In the genomic region with DNA sequence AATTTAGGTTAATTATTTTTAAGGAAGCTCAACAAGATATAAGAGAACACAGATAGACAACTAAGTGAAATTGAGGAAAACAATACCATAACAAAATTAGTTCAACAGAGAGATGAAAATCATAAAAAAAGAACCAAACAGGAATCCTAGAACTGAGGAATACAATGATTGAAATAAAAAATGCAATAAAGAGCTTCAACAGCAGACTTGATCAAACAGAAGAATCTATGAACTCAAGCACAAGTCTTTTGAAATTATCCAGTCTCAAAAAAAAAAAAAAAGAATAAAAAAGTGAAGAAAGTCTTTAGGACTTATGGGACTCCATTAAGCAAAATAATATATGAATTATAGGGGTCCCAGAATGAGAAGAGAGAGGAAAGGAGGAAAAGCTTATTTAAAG, we compare ENCODE assay signal across 21 cellular contexts. TPM values are rescaled to one million over a fixed set of nuclear protein-coding genes. Genes with fewer than 3 reads are reported as not detected.
DNase-seq lines count a peak whose midpoint lies in the region; ATAC-seq, FAIRE-seq and TF ChIP-seq lines count a peak whose summit lies in the region.
"Had no signal": no experiment of that assay in that cellular context is flagged by ENCODE, and none has a peak within 500 bp of the region (broad histone marks: within the 10 kb centered on the region; RNA-seq: fewer than 3 reads in every experiment).

No MANE protein-coding gene starts in this region.

- no peak overlapping the region for H3K4me2 ChIP-seq in HepG2 (ENCODE audit: low read depth, low read length)
- H3K4me2 ChIP-seq: BLaER1 had no signal

- H3K9me3 ChIP-seq in HepG2 (ENCODE audit: low read length) (peaks cover 21% of the 10 kb centered on the region), right lobe of liver (peaks cover 0 to 14% (median 1%) of the 10 kb centered on the region in 4 donors), HEK293 (ENCODE audit: control insufficient read depth, insufficient read depth, low read depth, low read length) (no peaks in the 10 kb centered on the region)
- H3K9me3 ChIP-seq: BE2C had no signal

- no peak for TF ChIP-seq POLR2A in HepG2 (IDR thresholded peaks at IDR 0.05; ENCODE audit: insufficient read depth in 1 of 2, low read depth in 2 of 2, low read length in 2 of 2)
- no peak for TF ChIP-seq POLR2A in right lobe of liver (IDR thresholded peaks at IDR 0.05)

- ATAC-seq in HepG2 (no peak), right lobe of liver (no peak), HG03571 (IDR thresholded peaks at IDR 0.05; ENCODE audit: unreplicated experiment) (no peak)

- DNase-seq in HepG2 (ENCODE audit: low spot score) (no peak), right lobe of liver (no peak), GM19238 (ENCODE audit: insufficient read length, low spot score) (no peak)
- DNase-seq: 8988T; ACHN; BE2C; C1 segment of cervical spinal cord; Calu3; CD4-positive, alpha-beta memory T cell; CD4-positive, CD25-positive, alpha-beta regulatory T cell; CD8-positive, alpha-beta memory T cell; COR-L47; DMS79 treated with DMSO at 0.1 percent for 48 hours; GF-D8 had no signal

- no peak overlapping the region for H3K9ac ChIP-seq in HepG2 (ENCODE audit: insufficient read depth, low read depth, low read length)
- H3K9ac ChIP-seq: BLaER1 had no signal

- FAIRE-seq in HepG2 (lab: Jason Lieb, UNC), result no peak
- FAIRE-seq: A204.1, D721Med, G401.6, GM12891 had no signal

- TF ChIP-seq RAD21 in HepG2 (CRISPR knock-in tag; IDR thresholded peaks at IDR 0.05), result no peak

- POLR2A ChIA-PET in HepG2 (lab: Yijun Ruan, JAX), result no interaction called here
- POLR2A ChIA-PET in HEK293 (lab: Yijun Ruan, JAX), result interaction anchor here (0.7 kb wide), 2 partner anchors 231 to 533 kb away, joined by 4 read pairs; no protein-coding TSS in a partner anchor

- intact Hi-C loops in HepG2 (cut with micrococcal nuclease; ENCODE audit: unreplicated experiment), result no loop called here
- intact Hi-C loops in right lobe of liver (cut with DNase I), result no loop called here

- H3K27ac ChIP-seq in HepG2 (ENCODE audit: extremely low read length, insufficient read depth, low read length) (no peak overlapping the region), right lobe of liver (no peak overlapping the region), HEK293 (ENCODE audit: extremely low read depth, low read depth, low read length) (no peak overlapping the region)
- H3K27ac ChIP-seq: BLaER1 had no signal

- CTCF ChIA-PET in HepG2 (lab: Yijun Ruan, JAX; ENCODE audit: low intra/inter-chr PET ratio, low total read pairs) (no interaction called here), HEK293 (lab: Yijun Ruan, JAX) (no interaction called here)

- no TSS peak for BruUV-seq in HepG2 (replicated peaks; lab: Mats Ljungman, UMichigan)

- TF ChIP-seq CTCF in HepG2 (CRISPR knock-in tag; IDR thresholded peaks at IDR 0.05) (no peak), right lobe of liver (IDR thresholded peaks at IDR 0.05) (no peak), HEK293 (tag by site-specific recombination; IDR thresholded peaks at IDR 0.05) (no peak)

- H2AFZ ChIP-seq in HepG2 (ENCODE audit: low read length), result no peak overlapping the region

- H3K27me3 ChIP-seq in HepG2 (ENCODE audit: control insufficient read depth in 1 of 2, insufficient read depth in 2 of 2, low read length in 2 of 2) (no peaks in the 10 kb centered on the region), right lobe of liver (no peaks in the 10 kb centered on the region)
- H3K27me3 ChIP-seq: BE2C, BLaER1 had no signal

- TF ChIP-seq EP300 in HepG2 (IDR thresholded peaks at IDR 0.05; ENCODE audit: low read depth in 2 of 2, low read length in 2 of 2), result no peak
- no peak for TF ChIP-seq EP300 in HepG2 (CRISPR knock-in tag; IDR thresholded peaks at IDR 0.05; ENCODE audit: borderline replicate concordance)

- H3K79me2 ChIP-seq in HepG2 (ENCODE audit: insufficient read depth, low read length), result no peaks in the 10 kb centered on the region

- in situ Hi-C loops in HepG2 (cut with HindIII; ENCODE audit: extremely low pct_ligation_motif_present, low pct_unique_long_range_greater_than_20kb), result no loop called here

- H3K4me3 ChIP-seq in HepG2 (replicated peaks in 1 of 3; ENCODE audit: insufficient read depth in 1 of 3, low read depth in 2 of 3, low read length in 3 of 3) (no peak overlapping the region), right lobe of liver (no peak overlapping the region), HEK293 (ENCODE audit: low read depth, low read length) (no peak overlapping the region)
- H3K4me3 ChIP-seq: BLaER1 had no signal

- no peaks in the 10 kb centered on the region for H4K20me1 ChIP-seq in HepG2 (ENCODE audit: insufficient read depth, low read length)
- H4K20me1 ChIP-seq: BLaER1 had no signal

- H3K36me3 ChIP-seq in HepG2 (replicated peaks in 1 of 2; ENCODE audit: control insufficient read depth in 1 of 2, insufficient read depth in 2 of 2, low read length in 2 of 2), result no peaks in the 10 kb centered on the region
- H3K36me3 ChIP-seq in right lobe of liver, result no peaks in the 10 kb centered on the region
- H3K36me3 ChIP-seq in HEK293 (ENCODE audit: control insufficient read depth in 2 of 2, insufficient read depth in 1 of 2, low read length in 2 of 2), result no peaks in the 10 kb centered on the region
- H3K36me3 ChIP-seq: BE2C, BLaER1 had no signal

- no peaks in the 10 kb centered on the region for H3K4me1 ChIP-seq in HepG2 (ENCODE audit: insufficient read depth, low read length)
- H3K4me1 ChIP-seq in right lobe of liver, result no peaks in the 10 kb centered on the region
- H3K4me1 ChIP-seq in HEK293 (ENCODE audit: control insufficient read depth, insufficient read depth, low read length), result no peaks in the 10 kb centered on the region
- H3K4me1 ChIP-seq: BE2C, BLaER1 had no signal

TF ChIP-seq in HepG2, 621 proteins besides CTCF, POLR2A, EP300 and RAD21:
- peak; percentile 96 for TF ChIP-seq ZNF160 (CRISPR knock-in tag; IDR thresholded peaks at IDR 0.05)
- no peak for TF ChIP-seq ZNF558 (CRISPR knock-in tag; IDR thresholded peaks at IDR 0.05; ENCODE audit: borderline replicate concordance)
TF ChIP-seq in HepG2: peak in this region for 1.

TF ChIP-seq in HEK293, 187 proteins besides CTCF, POLR2A, EP300 and RAD21:
- TF ChIP-seq ZNF776 (tag by site-specific recombination; IDR thresholded peaks at IDR 0.05; ENCODE audit: borderline replicate concordance) (no peak), SETDB1 (IDR thresholded peaks at IDR 0.05; ENCODE audit: insufficient read length, low read length) (peak; percentile 76)

RNA-seq across cellular contexts. Expression of a gene that starts 42.0 kb away (rescaled TPM):
- total RNA-seq in HepG2 (2016; rRNA removed; fragmentation: Illumina TruSeq; extraction: Trizol), result 0.13 and 0.36 TPM in 2 replicates
- not detected in 2 replicates for total RNA-seq in HepG2 (2016; cell fraction: cytosol; rRNA removed; fragmentation: Illumina TruSeq; extraction: Trizol; ENCODE audit: low read depth)
- 0.18 and 0.22 TPM in 2 replicates for total RNA-seq in HepG2 (2016; cell fraction: insoluble cytoplasmic fraction; rRNA removed; fragmentation: Illumina TruSeq; extraction: Trizol)
- total RNA-seq in HepG2 (2016; cell fraction: membrane; rRNA removed; fragmentation: Illumina TruSeq; extraction: Trizol), result 0.10 and 0.22 TPM in 2 replicates
- total RNA-seq in HepG2 (2016; cell fraction: nucleus; rRNA removed; fragmentation: Illumina TruSeq; extraction: Trizol), result 0.09 and 0.13 TPM in 2 replicates
- 0.01 and 0.07 TPM in 2 replicates for polyA plus RNA-seq in HepG2 (2011; rRNA removed)
- 0.01 and 0.04 TPM in 2 replicates for polyA plus RNA-seq in HepG2 (2011; cell fraction: cytosol; rRNA removed)
- not detected in 2 replicates for polyA plus RNA-seq in HepG2 (2011; cell fraction: nucleus; rRNA removed)
- 0.25 and 0.31 TPM in 2 replicates for polyA plus RNA-seq in HepG2 (2012)
- 0.01 TPM in 1 of 2 replicates, not detected in the other for polyA plus RNA-seq in HepG2 (2016; cell fraction: cytosol; fragmentation: Illumina TruSeq; extraction: Trizol; ENCODE audit: low read depth)
- polyA plus RNA-seq in HepG2 (2016; cell fraction: insoluble cytoplasmic fraction; fragmentation: Illumina TruSeq; extraction: Trizol; ENCODE audit: low read depth), result 0.19 and 0.20 TPM in 2 replicates
- 0.02 and 0.05 TPM in 2 replicates for polyA plus RNA-seq in HepG2 (2016; cell fraction: membrane; fragmentation: Illumina TruSeq; extraction: Trizol; ENCODE audit: low read depth)
- polyA plus RNA-seq in HepG2 (2016; cell fraction: nucleus; fragmentation: Illumina TruSeq; extraction: Trizol; ENCODE audit: insufficient read depth, low read depth), result not detected in 2 replicates
- polyA minus RNA-seq in HepG2 (2011; rRNA and poly(A)+ RNA removed; ENCODE audit: low replicate concordance), result 0.66 and 46.6 TPM in 2 replicates
- polyA minus RNA-seq in HepG2 (2011; cell fraction: cytosol; rRNA and poly(A)+ RNA removed), result 0.20 and 0.53 TPM in 2 replicates
- 0.26 and 0.75 TPM in 2 replicates for polyA minus RNA-seq in HepG2 (2011; cell fraction: nucleus; rRNA and poly(A)+ RNA removed)
- 1 to 10 TPM; 2.9 to 9.5 (median 5.2) TPM for total RNA-seq in right lobe of liver
